In genomic region chr6:145073811-145074210, GRCh38 we compare ENCODE assay signal across 23 cellular contexts.
DNase-seq lines count a peak whose midpoint lies in the region; ATAC-seq, FAIRE-seq and TF ChIP-seq lines count a peak whose summit lies in the region.
"Had no signal": no experiment of that assay in that cellular context is flagged by ENCODE, and none has a peak within 500 bp of the region (broad histone marks: within the 10 kb centered on the region; RNA-seq: fewer than 3 reads in every experiment).

No MANE protein-coding gene starts in this region.

- H3K27ac Mint-ChIP-seq in HFFc6 (peak overlapping the region; percentile 70), astrocyte (ENCODE audit: unreplicated experiment) (no peak overlapping the region)
- H3K27ac Mint-ChIP-seq: CD14-positive monocyte; CD4-positive, alpha-beta T cell; CD8-positive, alpha-beta memory T cell; H9 had no signal

- no peaks in the 10 kb centered on the region for H4K20me1 ChIP-seq in astrocyte (ENCODE audit: insufficient read depth, low read length)
- H4K20me1 ChIP-seq: BLaER1 treated with 17β-estradiol and CSF1 and Interleukin-3, amounts not matched to agents 10 nM and 100 nM had no signal

- ATAC-seq in HG03159 (IDR thresholded peaks at IDR 0.05; ENCODE audit: unreplicated experiment): no peak
- ATAC-seq: GM12878, HCT116 had no signal

- peaks cover 13% of the 10 kb centered on the region for H3K4me1 ChIP-seq in astrocyte (ENCODE audit: insufficient read depth, low read length)

- H3K27me3 Mint-ChIP-seq in HFFc6 (ENCODE audit: insufficient read depth) (no peaks in the 10 kb centered on the region), astrocyte (ENCODE audit: low read depth, unreplicated experiment) (peaks cover 2% of the 10 kb centered on the region)

- H3K36me3 Mint-ChIP-seq in HFFc6 (ENCODE audit: low read depth): peaks cover 7% of the 10 kb centered on the region
- H3K36me3 Mint-ChIP-seq in astrocyte (ENCODE audit: low read depth, unreplicated experiment): no peaks in the 10 kb centered on the region
- H3K36me3 Mint-ChIP-seq: CD14-positive monocyte; CD8-positive, alpha-beta memory T cell had no signal

- H3K9me3 ChIP-seq in astrocyte (ENCODE audit: insufficient read depth, low read depth, low read length): no peaks in the 10 kb centered on the region
- H3K9me3 ChIP-seq: BE2C had no signal

- no peak overlapping the region for H3K4me3 ChIP-seq in AG10803 (ENCODE audit: low read length)
- H3K4me3 ChIP-seq in astrocyte (ENCODE audit: insufficient read depth, low read depth, low read length): no peak overlapping the region
- H3K4me3 ChIP-seq: BLaER1 treated with 17β-estradiol and CSF1 and Interleukin-3, amounts not matched to agents 10 nM and 100 nM; GM12878; GM23248 had no signal

- H2AFZ ChIP-seq in astrocyte (ENCODE audit: low read depth, low read length): no peak overlapping the region
- H2AFZ ChIP-seq: GM23248 had no signal

- peaks cover 4% of the 10 kb centered on the region for H3K9me3 Mint-ChIP-seq in HFFc6
- peaks cover 6% of the 10 kb centered on the region for H3K9me3 Mint-ChIP-seq in astrocyte (ENCODE audit: unreplicated experiment)
- H3K9me3 Mint-ChIP-seq: CD4-positive, alpha-beta T cell; H9 had no signal

- peak; percentile 20 for DNase-seq in AG10803 (ENCODE audit: low read depth)
- peak; percentile 55 for DNase-seq in HFFc6
- DNase-seq in astrocyte (ENCODE audit: low read depth): peak; percentile 41
- DNase-seq in GOT3 (lab: John Stamatoyannopoulos, UW): no peak
- DNase-seq in COR-L47 (lab: John Stamatoyannopoulos, UW): no peak
- DNase-seq: AML-193; BE2C; Calu3; CD4-positive, alpha-beta T cell; CD8-positive, alpha-beta memory T cell; DMS53; DMS79 treated with DMSO at 0.1 percent for 48 hours; GDM1; GM23248; H9 had no signal

- H3K4me2 ChIP-seq in astrocyte (ENCODE audit: low read length): no peak overlapping the region
- H3K4me2 ChIP-seq: BLaER1 treated with 17β-estradiol and CSF1 and Interleukin-3, amounts not matched to agents 10 nM and 100 nM had no signal

- H3K27ac ChIP-seq in astrocyte (ENCODE audit: low read depth, low read length): no peak overlapping the region
- H3K27ac ChIP-seq: 22Rv1; BLaER1 treated with 17β-estradiol and CSF1 and Interleukin-3, amounts not matched to agents 10 nM and 100 nM; GM23248 had no signal

- no peaks in the 10 kb centered on the region for H3K36me3 ChIP-seq in astrocyte (ENCODE audit: insufficient read depth, low read length)
- H3K36me3 ChIP-seq: BE2C; BLaER1 treated with 17β-estradiol and CSF1 and Interleukin-3, amounts not matched to agents 10 nM and 100 nM had no signal

- TF ChIP-seq CTCF in AG10803 (conservative IDR thresholded peaks at IDR 0.05; ENCODE audit: low read length): no peak
- no peak for TF ChIP-seq CTCF in HFFc6 (IDR thresholded peaks at IDR 0.05)
- no peak for TF ChIP-seq CTCF in astrocyte (IDR thresholded peaks at IDR 0.05; ENCODE audit: insufficient read depth, low read depth, low read length)

- FAIRE-seq in astrocyte (lab: Jason Lieb, UNC): no peak
- FAIRE-seq: A204.1, GM12878, GM19239 had no signal

- H3K79me2 ChIP-seq in astrocyte (ENCODE audit: insufficient read depth, low read length): no peaks in the 10 kb centered on the region

- H3K4me1 Mint-ChIP-seq in HFFc6 (ENCODE audit: low read depth) (peaks cover 54% of the 10 kb centered on the region), astrocyte (ENCODE audit: low read depth, unreplicated experiment) (peaks cover 29% of the 10 kb centered on the region)
- H3K4me1 Mint-ChIP-seq: CD14-positive monocyte; CD8-positive, alpha-beta memory T cell had no signal

- no peak overlapping the region for H3K4me3 Mint-ChIP-seq in HFFc6
- H3K4me3 Mint-ChIP-seq in astrocyte (ENCODE audit: unreplicated experiment): no peak overlapping the region
- H3K4me3 Mint-ChIP-seq: CD14-positive monocyte; CD4-positive, alpha-beta T cell; CD8-positive, alpha-beta memory T cell; H9 had no signal

- H3K27me3 ChIP-seq in astrocyte (ENCODE audit: insufficient read depth, low read length): no peaks in the 10 kb centered on the region
- H3K27me3 ChIP-seq: BE2C; BLaER1 treated with 17β-estradiol and CSF1 and Interleukin-3, amounts not matched to agents 10 nM and 100 nM had no signal

- H3K9ac ChIP-seq in astrocyte (ENCODE audit: low read length): no peak overlapping the region
- H3K9ac ChIP-seq: BLaER1 treated with 17β-estradiol and CSF1 and Interleukin-3, amounts not matched to agents 10 nM and 100 nM; GM23248 had no signal

Comparison
In these comparisons a context has a peak if more than half of its experiments do, and no peak if none do; other contexts are left out.
1. DNase-seq: peak in AG10803 (single experiment), HFFc6 (single experiment) and astrocyte (single experiment); none in GOT3 (single experiment) and COR-L47 (single experiment).